In genomic region chr2:189782221-189782671, GRCh38 we compare ENCODE assay signal across 8 cellular contexts.
DNase-seq lines count a peak whose midpoint lies in the region; TF ChIP-seq lines count a peak whose summit lies in the region.

No MANE protein-coding gene starts in this region.

- peak overlapping the region; percentile 96 for H3K4me2 ChIP-seq in OCI-LY1 (ENCODE audit: low read length)

- H3K4me1 ChIP-seq in OCI-LY1 (ENCODE audit: insufficient read depth, low read length, severe bottlenecking) (peaks cover 31% of the 10 kb centered on the region), neutrophil (ENCODE audit: control insufficient read depth in 1 of 2, insufficient read depth in 1 of 2, low read depth in 1 of 2, low read length in 1 of 2) (peaks cover 24 to 30% of the 10 kb centered on the region in 2 experiments)

- H3K27ac ChIP-seq in OCI-LY1 (ENCODE audit: low read depth, low read length, poor library complexity, severe bottlenecking) = no peak overlapping the region
- H3K27ac ChIP-seq in coronary artery = peak overlapping the region in 1 of 2 donors; percentile 57
- peak overlapping the region; percentile 98 for H3K27ac ChIP-seq in neutrophil

- H3K4me3 ChIP-seq in GM12864 (ENCODE audit: low read depth, low read length) = peak overlapping the region; percentile 69
- H3K4me3 ChIP-seq in OCI-LY1 (ENCODE audit: low read depth, low read length, poor library complexity, severe bottlenecking) = peak overlapping the region; percentile 79
- H3K4me3 ChIP-seq in coronary artery = peak overlapping the region; percentile 79
- no peak overlapping the region for H3K4me3 ChIP-seq in neutrophil (ENCODE audit: low read depth in 1 of 2, low read length in 1 of 2)

- no peaks in the 10 kb centered on the region for H4K20me1 ChIP-seq in OCI-LY1 (ENCODE audit: insufficient read depth, low read length)

- H3K36me3 ChIP-seq in OCI-LY1 (ENCODE audit: insufficient read depth, low read length) = peaks cover 65% of the 10 kb centered on the region
- H3K36me3 ChIP-seq in neutrophil = peaks cover 31% of the 10 kb centered on the region

- no peak for DNase-seq in GM12864 (ENCODE audit: low read depth)
- DNase-seq in coronary artery (ENCODE audit: low spot score) = no peak
- no peak for DNase-seq in GM19238 (ENCODE audit: insufficient read length, low spot score)
- no peak for DNase-seq in NCI-H345 treated with DMSO at 0.1 percent for 48 hours (lab: John Stamatoyannopoulos, UW; ENCODE audit: unreplicated experiment)
- DNase-seq in NCI-H1048 (lab: John Stamatoyannopoulos, UW) = no peak
- DNase-seq in GOT3 (lab: John Stamatoyannopoulos, UW) = no peak

- H3K9me3 ChIP-seq in OCI-LY1 (ENCODE audit: low read length) (no peaks in the 10 kb centered on the region), neutrophil (no peaks in the 10 kb centered on the region)

- no peak for TF ChIP-seq CTCF in GM12864 (IDR thresholded peaks at IDR 0.05; ENCODE audit: low read depth, low read length, missing control alignments)
- no peak for TF ChIP-seq CTCF in OCI-LY1 (IDR thresholded peaks at IDR 0.05; ENCODE audit: low read length)
- no peak for TF ChIP-seq CTCF in coronary artery (IDR thresholded peaks at IDR 0.05)
- TF ChIP-seq CTCF in neutrophil (IDR thresholded peaks at IDR 0.05) = no peak

- H3K9me2 ChIP-seq in OCI-LY1 (ENCODE audit: low read depth, low read length) = no peaks in the 10 kb centered on the region

- peaks cover 49% of the 10 kb centered on the region for H3K79me2 ChIP-seq in OCI-LY1 (ENCODE audit: insufficient read depth, low read length)

- peak overlapping the region; percentile 91; the same call in 1 of the 2 replicates for H3K9ac ChIP-seq in OCI-LY1 (ENCODE audit: low read length)

- H3F3A ChIP-seq in OCI-LY1 (ENCODE audit: insufficient read depth, low read length) = no peaks in the 10 kb centered on the region

- H3K27me3 ChIP-seq in OCI-LY1 (ENCODE audit: insufficient read depth, low read length) = no peaks in the 10 kb centered on the region
- H3K27me3 ChIP-seq in neutrophil = no peaks in the 10 kb centered on the region

- no peak overlapping the region for H2AFZ ChIP-seq in OCI-LY1 (ENCODE audit: low read length)

Comparison
In these comparisons a context has a peak if more than half of its experiments do, and no peak if none do; other contexts are left out.
1. H3K4me3 ChIP-seq: peak in GM12864 (single experiment), OCI-LY1 (single experiment) and coronary artery (single experiment); none in neutrophil (0 of 2).